Comparison of ENCODE assay signal across 15 cellular contexts in genomic region chr1:150056407-150056806, GRCh38.
"Had no signal": no experiment of that assay in that cellular context is flagged by ENCODE, and none has a peak within 500 bp of the region (broad histone marks: within the 10 kb centered on the region; RNA-seq: fewer than 3 reads in every experiment).

No MANE protein-coding gene starts in this region.

- H3K4me1 Mint-ChIP-seq: naive thymus-derived CD4-positive, alpha-beta T cell; nephron progenitor cell had no signal

- H3K36me3 ChIP-seq: esophagus muscularis mucosa, gastroesophageal sphincter, sigmoid colon had no signal

- H3K27me3 ChIP-seq: esophagus muscularis mucosa, gastroesophageal sphincter, sigmoid colon had no signal

- H3K9me3 ChIP-seq: esophagus muscularis mucosa, gastroesophageal sphincter, psoas muscle, sigmoid colon had no signal

- H3K9me3 Mint-ChIP-seq: effector memory CD8-positive, alpha-beta T cell; nephron progenitor cell had no signal

- H3K27me3 Mint-ChIP-seq: effector memory CD8-positive, alpha-beta T cell had no signal

- H3K4me3 ChIP-seq: esophagus muscularis mucosa, gastroesophageal sphincter, psoas muscle, sigmoid colon, skin epidermis had no signal

- H3K27ac Mint-ChIP-seq: effector memory CD8-positive, alpha-beta T cell; naive thymus-derived CD4-positive, alpha-beta T cell; nephron progenitor cell had no signal

- DNase-seq: cortex of kidney; effector memory CD8-positive, alpha-beta T cell; kidney; mammary epithelial cell; naive thymus-derived CD4-positive, alpha-beta T cell; nephron progenitor cell; psoas muscle; sigmoid colon; stimulated activated CD4-positive, alpha-beta T cell treated with anti-CD3 and anti-CD28 coated beads, Interleukin-2, amount 100 ng/mL, for 24 hours; stimulated activated naive CD4-positive, alpha-beta T cell treated with Interleukin-2 at 50 U/mL for 16 hours; trophoblast cell had no signal

- H3K4me3 Mint-ChIP-seq: effector memory CD8-positive, alpha-beta T cell; naive thymus-derived CD4-positive, alpha-beta T cell; nephron progenitor cell had no signal

- H3K27ac ChIP-seq: epithelial cell of prostate, esophagus muscularis mucosa, gastroesophageal sphincter, psoas muscle, sigmoid colon, skin epidermis had no signal
